22 cellular contexts compared by ENCODE assay signal in the genomic region with DNA sequence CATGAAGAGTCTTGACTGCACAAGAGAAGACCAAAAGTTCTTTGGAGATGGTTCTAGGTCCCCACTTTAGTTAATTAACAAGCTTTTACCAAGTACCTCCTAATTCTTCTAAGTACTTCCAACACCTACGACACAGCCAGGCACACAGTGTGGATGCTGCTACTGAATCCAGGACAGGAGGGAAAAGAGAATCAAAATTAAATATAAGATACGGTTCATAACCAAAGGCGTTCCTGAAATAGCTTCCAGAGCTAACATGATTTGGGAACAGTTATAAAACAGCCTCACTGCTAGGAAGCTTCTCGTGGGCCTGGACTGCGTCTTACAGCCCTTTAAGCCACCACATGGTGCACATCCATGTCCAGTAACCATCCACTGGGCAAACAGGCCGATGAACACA.
DNase-seq lines count a peak whose midpoint lies in the region; ATAC-seq and TF ChIP-seq lines count a peak whose summit lies in the region.
"Had no signal": no experiment of that assay in that cellular context is flagged by ENCODE, and none has a peak within 500 bp of the region (broad histone marks: within the 10 kb centered on the region; RNA-seq: fewer than 3 reads in every experiment).

No MANE protein-coding gene starts in this region.

- H3K4me3 ChIP-seq in CD4-positive, alpha-beta memory T cell (ENCODE audit: low read length in 2 of 2): no peak overlapping the region
- H3K4me3 ChIP-seq in right atrium auricular region (no peak overlapping the region), gastrocnemius medialis (no peak overlapping the region)
- H3K4me3 ChIP-seq: SJCRH30 had no signal

- DNase-seq in CD4-positive, alpha-beta memory T cell: no peak
- DNase-seq in T-cell (no peak), right atrium auricular region (ENCODE audit: low spot score) (no peak), gastrocnemius medialis (no peak)
- no peak for DNase-seq in stimulated activated naive CD8-positive, alpha-beta T cell treated with anti-CD3 and anti-CD28 coated beads, Interleukin-15, Interleukin-2, amounts not matched to agents 100 U/mL and 50 U/mL, for 24 hours
- DNase-seq in activated T-helper 2 cell treated with anti-CD3 and anti-CD28 coated beads, Interferon-gamma antibody, Interleukin-2, Interleukin-4, amounts not matched to agents 10 μg/mL and 5 μg/mL and 100 μg/mL, durations not matched to agents 14 hours and 24 hours and 36 hours (ENCODE audit: low spot score): no peak
- DNase-seq: DMS 273 treated with DMSO at 0.1 percent for 48 hours; effector CD8-positive, alpha-beta T cell; erythroblast; foreskin keratinocyte; hippocampal formation; NCI-H187; NCI-H524 treated with DMSO at 0.1 percent for 48 hours; SJCRH30; substantia nigra had no signal

- intact Hi-C loops in CD4-positive, alpha-beta memory T cell (cut with micrococcal nuclease): no loop called here
- intact Hi-C loops in gastrocnemius medialis (cut with DNase I; ENCODE audit: low total_unique reads): no loop called here
- intact Hi-C loops in activated T-helper 2 cell treated with anti-CD3 and anti-CD28 coated beads, Interferon-gamma antibody, Interleukin-2, Interleukin-4, amounts not matched to agents 10 μg/mL and 5 μg/mL and 100 μg/mL, durations not matched to agents 14 hours and 24 hours and 36 hours (cut with micrococcal nuclease): no loop called here

- CTCF ChIA-PET in CD4-positive, alpha-beta memory T cell (lab: Charles Lee; ENCODE audit: partially characterized antibody): interaction anchor here (1.0 to 15.6 kb wide), 6 partner anchors 9 to 127 kb away, joined by 3 to 494 read pairs (median 6); no protein-coding TSS in a partner anchor
- CTCF ChIA-PET in T-cell (lab: Charles Lee): interaction anchor here in 1 of 2 donors (0.7 to 1.5 kb wide), 2 partner anchors 33 to 39 kb away, joined by 3 to 5 read pairs; no protein-coding TSS in a partner anchor

- peaks cover 72 to 97% (median 90%) of the 10 kb centered on the region in 4 donors for H3K4me1 Mint-ChIP-seq in CD4-positive, alpha-beta memory T cell
- H3K4me1 Mint-ChIP-seq in T-cell: peaks cover 97 to 98% (median 98%) of the 10 kb centered on the region in 3 donors
- H3K4me1 Mint-ChIP-seq in activated T-helper 2 cell treated with anti-CD3 and anti-CD28 coated beads, Interferon-gamma antibody, Interleukin-2, Interleukin-4, amounts not matched to agents 10 μg/mL and 5 μg/mL and 100 μg/mL, durations not matched to agents 14 hours and 24 hours and 36 hours (ENCODE audit: low read depth): peaks cover 57% of the 10 kb centered on the region

- peaks cover 94% of the 10 kb centered on the region for H3K4me1 ChIP-seq in CD4-positive, alpha-beta memory T cell (ENCODE audit: insufficient read depth, low read length)
- peaks cover 0 to 93% of the 10 kb centered on the region in 2 donors for H3K4me1 ChIP-seq in right atrium auricular region
- peaks cover 86 to 87% of the 10 kb centered on the region in 2 donors for H3K4me1 ChIP-seq in gastrocnemius medialis
- H3K4me1 ChIP-seq: SJCRH30 had no signal

- H3K27me3 Mint-ChIP-seq in CD4-positive, alpha-beta memory T cell: no peaks in the 10 kb centered on the region
- no peaks in the 10 kb centered on the region for H3K27me3 Mint-ChIP-seq in T-cell
- no peaks in the 10 kb centered on the region for H3K27me3 Mint-ChIP-seq in activated T-helper 2 cell treated with anti-CD3 and anti-CD28 coated beads, Interferon-gamma antibody, Interleukin-2, Interleukin-4, amounts not matched to agents 10 μg/mL and 5 μg/mL and 100 μg/mL, durations not matched to agents 14 hours and 24 hours and 36 hours (ENCODE audit: low read depth)

- in situ Hi-C loops in gastrocnemius medialis (cut with MboI; ENCODE audit: low sequenced_read_pairs in 4 of 4): no loop called here

- peaks cover 11 to 44% of the 10 kb centered on the region in 2 donors for H3K36me3 Mint-ChIP-seq in CD4-positive, alpha-beta memory T cell
- peaks cover 23% of the 10 kb centered on the region for H3K36me3 Mint-ChIP-seq in T-cell
- H3K36me3 Mint-ChIP-seq in activated T-helper 2 cell treated with anti-CD3 and anti-CD28 coated beads, Interferon-gamma antibody, Interleukin-2, Interleukin-4, amounts not matched to agents 10 μg/mL and 5 μg/mL and 100 μg/mL, durations not matched to agents 14 hours and 24 hours and 36 hours (ENCODE audit: low read depth): peaks cover 56% of the 10 kb centered on the region

- TF ChIP-seq CTCF in right atrium auricular region (IDR thresholded peaks at IDR 0.05): no peak
- no peak for TF ChIP-seq CTCF in gastrocnemius medialis (IDR thresholded peaks at IDR 0.05 in 4 of 5, conservative IDR thresholded peaks at IDR 0.05 in 1 of 5)

- H3K27me3 ChIP-seq in CD4-positive, alpha-beta memory T cell (ENCODE audit: insufficient read depth, low read length): no peaks in the 10 kb centered on the region
- no peaks in the 10 kb centered on the region for H3K27me3 ChIP-seq in right atrium auricular region
- no peaks in the 10 kb centered on the region for H3K27me3 ChIP-seq in gastrocnemius medialis
- H3K27me3 ChIP-seq: foreskin keratinocyte, SJCRH30 had no signal

- peak overlapping the region in 1 of 8 donors; percentile 9 for H3K4me3 Mint-ChIP-seq in CD4-positive, alpha-beta memory T cell
- peak overlapping the region in 1 of 3 donors; percentile 25 for H3K4me3 Mint-ChIP-seq in T-cell
- H3K4me3 Mint-ChIP-seq in activated T-helper 2 cell treated with anti-CD3 and anti-CD28 coated beads, Interferon-gamma antibody, Interleukin-2, Interleukin-4, amounts not matched to agents 10 μg/mL and 5 μg/mL and 100 μg/mL, durations not matched to agents 14 hours and 24 hours and 36 hours (ENCODE audit: low read depth): no peak overlapping the region
- H3K4me3 Mint-ChIP-seq: neural crest cell had no signal

- POLR2A ChIA-PET in CD4-positive, alpha-beta memory T cell (lab: Charles Lee; ENCODE audit: partially characterized antibody): interaction anchor here (1.7 to 17.7 kb wide), 3 partner anchors 10 to 26 kb away, joined by 4 to 374 read pairs (median 5); no protein-coding TSS in a partner anchor
- POLR2A ChIA-PET in T-cell (lab: Charles Lee): interaction anchor here in 1 of 2 donors (1.0 kb wide), 1 partner anchor 26 kb away, joined by 3 read pairs; no protein-coding TSS in a partner anchor

- H3K27ac ChIP-seq in CD4-positive, alpha-beta memory T cell (ENCODE audit: low read depth, low read length): peak overlapping the region; percentile 7
- H3K27ac ChIP-seq in right atrium auricular region (peak overlapping the region; percentile 94 to 96), gastrocnemius medialis (peak overlapping the region; percentile 96 to 100 (median 99))
- H3K27ac ChIP-seq: foreskin keratinocyte, HL-60, SJCRH30 had no signal

- H3K36me3 ChIP-seq in CD4-positive, alpha-beta memory T cell (ENCODE audit: insufficient read depth, low read length): peaks cover 7% of the 10 kb centered on the region
- H3K36me3 ChIP-seq in right atrium auricular region: no peaks in the 10 kb centered on the region
- no peaks in the 10 kb centered on the region for H3K36me3 ChIP-seq in gastrocnemius medialis
- H3K36me3 ChIP-seq: SJCRH30 had no signal

- no peaks in the 10 kb centered on the region for H3K9me3 ChIP-seq in CD4-positive, alpha-beta memory T cell (ENCODE audit: control insufficient read depth in 1 of 2, low read length in 2 of 2)
- H3K9me3 ChIP-seq in right atrium auricular region: no peaks in the 10 kb centered on the region
- no peaks in the 10 kb centered on the region for H3K9me3 ChIP-seq in gastrocnemius medialis
- H3K9me3 ChIP-seq: SJCRH30 had no signal

- H3K27ac Mint-ChIP-seq in CD4-positive, alpha-beta memory T cell: peak overlapping the region in 6 of 7 donors; percentile 82 to 99 (median 91)
- peak overlapping the region; percentile 97 to 99 for H3K27ac Mint-ChIP-seq in T-cell
- H3K27ac Mint-ChIP-seq in activated T-helper 2 cell treated with anti-CD3 and anti-CD28 coated beads, Interferon-gamma antibody, Interleukin-2, Interleukin-4, amounts not matched to agents 10 μg/mL and 5 μg/mL and 100 μg/mL, durations not matched to agents 14 hours and 24 hours and 36 hours: no peak overlapping the region

- TF ChIP-seq POLR2A in gastrocnemius medialis (IDR thresholded peaks at IDR 0.05): no peak

- ATAC-seq in T-cell (replicated peaks in 1 of 4): no peak
- ATAC-seq in gastrocnemius medialis: no peak
- ATAC-seq in stimulated activated naive CD8-positive, alpha-beta T cell treated with anti-CD3 and anti-CD28 coated beads, Interleukin-15, Interleukin-2, amounts not matched to agents 100 U/mL and 50 U/mL, for 24 hours: no peak
- no peak for ATAC-seq in HG03378 (IDR thresholded peaks at IDR 0.05; ENCODE audit: unreplicated experiment)
- ATAC-seq: activated naive CD4-positive, alpha-beta T cell treated with anti-CD3 and anti-CD28 coated beads, Interleukin-2, amount 50 U/mL, for 72 hours; foreskin keratinocyte; HCT116; HepG2; Panc1 had no signal

- H3K9me3 Mint-ChIP-seq in CD4-positive, alpha-beta memory T cell: no peaks in the 10 kb centered on the region
- H3K9me3 Mint-ChIP-seq in T-cell: no peaks in the 10 kb centered on the region
- H3K9me3 Mint-ChIP-seq in activated T-helper 2 cell treated with anti-CD3 and anti-CD28 coated beads, Interferon-gamma antibody, Interleukin-2, Interleukin-4, amounts not matched to agents 10 μg/mL and 5 μg/mL and 100 μg/mL, durations not matched to agents 14 hours and 24 hours and 36 hours: no peaks in the 10 kb centered on the region
- H3K9me3 Mint-ChIP-seq: neural crest cell had no signal

Comparison
In these comparisons a context has a peak if more than half of its experiments do, and no peak if none do; other contexts are left out.
1. H3K27ac ChIP-seq: peak in every context shown above with its lines; median percentile 99 in gastrocnemius medialis; 95 in right atrium auricular region; 7 in CD4-positive, alpha-beta memory T cell.